In genomic region chr2:13260401-13260800, GRCh38 we compare ENCODE assay signal across 24 cellular contexts.
DNase-seq lines count a peak whose midpoint lies in the region; ATAC-seq and TF ChIP-seq lines count a peak whose summit lies in the region.
"Had no signal": no experiment of that assay in that cellular context is flagged by ENCODE, and none has a peak within 500 bp of the region (broad histone marks: within the 10 kb centered on the region; RNA-seq: fewer than 3 reads in every experiment).

No MANE protein-coding gene starts in this region.

- H3K4me1 ChIP-seq in transverse colon: no peaks in the 10 kb centered on the region
- H3K4me1 ChIP-seq in lower lobe of right lung: no peaks in the 10 kb centered on the region
- H3K4me1 ChIP-seq: stomach had no signal

- in situ Hi-C loops in transverse colon (cut with MboI; ENCODE audit: low pct_ligation_motif_present in 1 of 4, low pct_unique_long_range_greater_than_20kb in 1 of 4, low sequenced_read_pairs in 3 of 4): no loop called here

- no peaks in the 10 kb centered on the region for H3K27me3 ChIP-seq in transverse colon
- H3K27me3 ChIP-seq in lower lobe of right lung (ENCODE audit: low read depth): no peaks in the 10 kb centered on the region
- H3K27me3 ChIP-seq: stomach had no signal

- no peak for ATAC-seq in GM21786 (IDR thresholded peaks at IDR 0.05; ENCODE audit: unreplicated experiment)
- no peak for ATAC-seq in lower lobe of right lung
- ATAC-seq: activated naive CD4-positive, alpha-beta T cell treated with anti-CD3 and anti-CD28 coated beads, Interleukin-2, amount 50 U/mL, for 72 hours; naive thymus-derived CD4-positive, alpha-beta T cell; sciatic nerve; T-helper 17 cell had no signal

- H3K9me3 Mint-ChIP-seq in endothelial cell (ENCODE audit: unreplicated experiment) (no peaks in the 10 kb centered on the region), progenitor cell of endocrine pancreas (ENCODE audit: low read depth) (peaks cover 13% of the 10 kb centered on the region)

- H3K4me3 Mint-ChIP-seq in endothelial cell (ENCODE audit: unreplicated experiment) (no peak overlapping the region), progenitor cell of endocrine pancreas (ENCODE audit: low read depth) (no peak overlapping the region)
- H3K4me3 Mint-ChIP-seq: B cell; naive thymus-derived CD4-positive, alpha-beta T cell; T-helper 17 cell had no signal

- H3K4me1 Mint-ChIP-seq in endothelial cell (ENCODE audit: unreplicated experiment): no peaks in the 10 kb centered on the region
- no peaks in the 10 kb centered on the region for H3K4me1 Mint-ChIP-seq in progenitor cell of endocrine pancreas (ENCODE audit: low read depth)
- H3K4me1 Mint-ChIP-seq: B cell; naive thymus-derived CD4-positive, alpha-beta T cell; T-helper 17 cell had no signal

- H3K36me3 ChIP-seq in transverse colon: no peaks in the 10 kb centered on the region
- H3K36me3 ChIP-seq in lower lobe of right lung: no peaks in the 10 kb centered on the region
- H3K36me3 ChIP-seq: stomach, WERI-Rb-1 had no signal

- no peak for TF ChIP-seq CTCF in endothelial cell (IDR thresholded peaks at IDR 0.05; ENCODE audit: unreplicated experiment)
- TF ChIP-seq CTCF in progenitor cell of endocrine pancreas (IDR thresholded peaks at IDR 0.05; ENCODE audit: unreplicated experiment): no peak
- no peak for TF ChIP-seq CTCF in transverse colon (IDR thresholded peaks at IDR 0.05)
- TF ChIP-seq CTCF in lower lobe of right lung (IDR thresholded peaks at IDR 0.05): no peak

- no peak for TF ChIP-seq EP300 in transverse colon (IDR thresholded peaks at IDR 0.05; ENCODE audit: low read depth)

- H3K9me3 ChIP-seq in transverse colon (no peaks in the 10 kb centered on the region), lower lobe of right lung (no peaks in the 10 kb centered on the region)

- no peak overlapping the region for H3K4me3 ChIP-seq in transverse colon
- no peak overlapping the region for H3K4me3 ChIP-seq in lower lobe of right lung
- H3K4me3 ChIP-seq: stomach had no signal

- DNase-seq in SIG-M5 treated with dmso at 0.1 percent for 504 hours (lab: John Stamatoyannopoulos, UW; ENCODE audit: unreplicated experiment) (peak; percentile 1), SIG-M5 (lab: John Stamatoyannopoulos, UW) (no peak), RPMI8226 (peak; percentile 7), endothelial cell (ENCODE audit: low spot score) (peak; percentile 33), progenitor cell of endocrine pancreas (ENCODE audit: low spot score, unreplicated experiment) (peak; percentile 10), transverse colon (no peak), lower lobe of right lung (no peak)
- DNase-seq: effector CD4-positive, alpha-beta T cell; IMR-90; naive thymus-derived CD4-positive, alpha-beta T cell; NCI-H1436 treated with DMSO at 0.1 percent for 48 hours; NCI-H2171 treated with DMSO at 0.1 percent for 48 hours; NCI-H524 treated with DMSO at 0.1 percent for 48 hours; SHP77; stimulated activated CD4-positive, alpha-beta T cell treated with anti-CD3 and anti-CD28 coated beads, Interleukin-15, amount 100 ng/mL, for 24 hours; stomach; T-helper 17 cell; trophoblast cell; WERI-Rb-1 had no signal

- H3K36me3 Mint-ChIP-seq in endothelial cell (ENCODE audit: low read depth, unreplicated experiment): no peaks in the 10 kb centered on the region
- no peaks in the 10 kb centered on the region for H3K36me3 Mint-ChIP-seq in progenitor cell of endocrine pancreas (ENCODE audit: insufficient read depth)
- H3K36me3 Mint-ChIP-seq: activated naive CD4-positive, alpha-beta T cell treated with anti-CD3 and anti-CD28 coated beads, Interleukin-2, amount 50 U/mL, for 72 hours; naive thymus-derived CD4-positive, alpha-beta T cell had no signal

- H3K27ac ChIP-seq in transverse colon (no peak overlapping the region), lower lobe of right lung (no peak overlapping the region)
- H3K27ac ChIP-seq: 22Rv1, stomach, WERI-Rb-1 had no signal

- WGBS in transverse colon (ENCODE audit: low coverage in 1 of 2), 2 donors: 37% methylated on average over 2 of the region's 2 CpGs; no CpG with 5 or more reads in 1 of the 2 donors

- intact Hi-C loops in transverse colon (cut with DNase I; ENCODE audit: low total_unique reads): no loop called here
- intact Hi-C loops in lower lobe of right lung (cut with DNase I): no loop called here

- H3K27me3 Mint-ChIP-seq in endothelial cell (ENCODE audit: unreplicated experiment) (no peaks in the 10 kb centered on the region), progenitor cell of endocrine pancreas (no peaks in the 10 kb centered on the region)
- H3K27me3 Mint-ChIP-seq: B cell, T-helper 17 cell had no signal

- H3K27ac Mint-ChIP-seq in endothelial cell (ENCODE audit: unreplicated experiment): no peak overlapping the region
- no peak overlapping the region for H3K27ac Mint-ChIP-seq in progenitor cell of endocrine pancreas
- H3K27ac Mint-ChIP-seq: activated naive CD4-positive, alpha-beta T cell treated with anti-CD3 and anti-CD28 coated beads, Interleukin-2, amount 50 U/mL, for 72 hours; B cell; naive thymus-derived CD4-positive, alpha-beta T cell; T-helper 17 cell had no signal

- TF ChIP-seq POLR2A in transverse colon (IDR thresholded peaks at IDR 0.05): no peak

Comparison
In these comparisons a context has a peak if more than half of its experiments do, and no peak if none do; other contexts are left out.
1. DNase-seq: peak in SIG-M5 treated with dmso at 0.1 percent for 504 hours (single experiment), RPMI8226 (single experiment), endothelial cell (single experiment) and progenitor cell of endocrine pancreas (single experiment); none in SIG-M5 (single experiment), transverse colon (single experiment) and lower lobe of right lung (single experiment).